ENCODE assay signal across 23 cellular contexts in the genomic region with DNA sequence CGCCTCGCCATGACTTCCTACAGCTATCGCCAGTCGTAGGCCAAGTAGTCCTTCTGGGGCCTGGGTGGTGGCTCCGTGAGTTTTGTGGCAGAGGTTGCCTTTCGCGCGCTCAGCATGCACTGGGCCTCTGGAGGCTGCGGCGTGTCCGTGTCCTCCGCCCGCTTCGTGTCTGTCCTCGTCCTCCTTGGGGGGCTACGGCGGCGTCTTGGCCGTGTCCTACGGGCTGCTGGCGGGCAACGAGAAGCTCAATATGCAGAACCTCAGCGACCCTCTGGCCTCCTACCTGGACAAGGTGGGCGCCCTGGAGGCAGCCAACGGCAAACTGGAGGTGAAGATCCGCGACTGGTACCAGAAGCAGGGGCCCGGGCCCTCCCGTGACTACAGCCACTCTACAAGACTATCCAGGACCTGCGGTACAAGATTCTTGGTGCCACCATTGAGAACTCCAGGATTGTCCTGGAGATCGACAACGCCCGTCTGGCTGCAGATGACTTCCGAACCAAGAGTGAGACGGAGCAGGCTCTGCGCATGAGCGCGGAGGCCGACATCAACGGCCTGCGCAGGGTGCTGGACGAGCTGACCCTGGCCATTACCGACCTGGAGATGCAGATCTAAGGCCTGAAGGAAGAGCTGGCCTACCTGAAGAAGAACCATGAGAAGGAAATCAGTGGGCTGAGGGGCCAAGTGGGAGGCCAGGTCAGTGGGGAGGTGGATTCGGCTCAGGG.
"Had no signal": no experiment of that assay in that cellular context is flagged by ENCODE, and none has a peak within 500 bp of the region (broad histone marks: within the 10 kb centered on the region; RNA-seq: fewer than 3 reads in every experiment).

No MANE protein-coding gene starts in this region.

- H3K4me3 ChIP-seq: coronary artery, esophagus squamous epithelium, mucosa of descending colon, skin epidermis, stomach, tibial artery had no signal

- H3K4me1 Mint-ChIP-seq: mesothelial cell of epicardium; naive B cell; neural crest cell; stimulated activated naive B cell treated with anti-CD40 and anti-IgM and Interleukin-4, amounts not matched to agents 10 μg/mL and 1 μg/mL and 100 μg/mL, for 72 hours had no signal

- H3K27ac ChIP-seq: coronary artery, esophagus squamous epithelium, parathyroid adenoma, skin epidermis, stomach, tibial artery had no signal

- H3K36me3 ChIP-seq: esophagus squamous epithelium, stomach, tibial artery had no signal

- H3K27me3 ChIP-seq: esophagus squamous epithelium, tibial artery had no signal

- H3K4me1 ChIP-seq: esophagus squamous epithelium, parathyroid adenoma, stomach, tibial artery had no signal

- DNase-seq: dermis blood vessel endothelial cell; effector memory CD8-positive, alpha-beta T cell; erythroblast; esophagus squamous epithelium; foreskin melanocyte; head of caudate nucleus; mesenchymal stem cell; naive B cell; stimulated activated CD4-positive, alpha-beta T cell treated with anti-CD3 and anti-CD28 coated beads, Interleukin-15, amount 100 ng/mL, for 24 hours; stimulated activated CD4-positive, alpha-beta T cell treated with anti-CD3 and anti-CD28 coated beads, Interleukin-2, amount 100 ng/mL, for 48 hours; stimulated activated naive B cell treated with anti-CD40 and anti-IgM and Interleukin-4, amounts not matched to agents 10 μg/mL and 1 μg/mL and 100 μg/mL, for 72 hours; stomach had no signal

- H3K9me3 ChIP-seq: esophagus squamous epithelium, mucosa of descending colon, tibial artery had no signal

- H3K27ac Mint-ChIP-seq: effector memory CD8-positive, alpha-beta T cell; mesothelial cell of epicardium; naive B cell; natural killer cell treated with Interleukin-12 subunit alpha and Interleukin-12 subunit beta and Interleukin-15 and Interleukin-18, amount 100 ng/mL, for 72 hours; progenitor cell of endocrine pancreas; stimulated activated naive B cell treated with anti-CD40 and anti-IgM and Interleukin-4, amounts not matched to agents 10 μg/mL and 1 μg/mL and 100 μg/mL, for 72 hours; type B pancreatic cell had no signal

- ATAC-seq: effector memory CD8-positive, alpha-beta T cell; left lobe of liver; mucosa of descending colon; natural killer cell treated with Interleukin-12 subunit alpha and Interleukin-12 subunit beta and Interleukin-15 and Interleukin-18, amount 100 ng/mL, for 72 hours; stimulated activated naive B cell treated with anti-CD40 and anti-IgM and Interleukin-4, amounts not matched to agents 10 μg/mL and 1 μg/mL and 100 μg/mL, for 72 hours had no signal

- H3K4me3 Mint-ChIP-seq: effector memory CD8-positive, alpha-beta T cell; mesothelial cell of epicardium; naive B cell; natural killer cell treated with Interleukin-12 subunit alpha and Interleukin-12 subunit beta and Interleukin-15 and Interleukin-18, amount 100 ng/mL, for 72 hours; neural crest cell; stimulated activated naive B cell treated with anti-CD40 and anti-IgM and Interleukin-4, amounts not matched to agents 10 μg/mL and 1 μg/mL and 100 μg/mL, for 72 hours; type B pancreatic cell had no signal

- H3K36me3 Mint-ChIP-seq: mesothelial cell of epicardium; naive B cell; natural killer cell treated with Interleukin-12 subunit alpha and Interleukin-12 subunit beta and Interleukin-15 and Interleukin-18, amount 100 ng/mL, for 72 hours; type B pancreatic cell had no signal

- H3K27me3 Mint-ChIP-seq: natural killer cell treated with Interleukin-12 subunit alpha and Interleukin-12 subunit beta and Interleukin-15 and Interleukin-18, amount 100 ng/mL, for 72 hours; progenitor cell of endocrine pancreas; type B pancreatic cell had no signal
